8 cellular contexts compared by ENCODE assay signal in the genomic region with DNA sequence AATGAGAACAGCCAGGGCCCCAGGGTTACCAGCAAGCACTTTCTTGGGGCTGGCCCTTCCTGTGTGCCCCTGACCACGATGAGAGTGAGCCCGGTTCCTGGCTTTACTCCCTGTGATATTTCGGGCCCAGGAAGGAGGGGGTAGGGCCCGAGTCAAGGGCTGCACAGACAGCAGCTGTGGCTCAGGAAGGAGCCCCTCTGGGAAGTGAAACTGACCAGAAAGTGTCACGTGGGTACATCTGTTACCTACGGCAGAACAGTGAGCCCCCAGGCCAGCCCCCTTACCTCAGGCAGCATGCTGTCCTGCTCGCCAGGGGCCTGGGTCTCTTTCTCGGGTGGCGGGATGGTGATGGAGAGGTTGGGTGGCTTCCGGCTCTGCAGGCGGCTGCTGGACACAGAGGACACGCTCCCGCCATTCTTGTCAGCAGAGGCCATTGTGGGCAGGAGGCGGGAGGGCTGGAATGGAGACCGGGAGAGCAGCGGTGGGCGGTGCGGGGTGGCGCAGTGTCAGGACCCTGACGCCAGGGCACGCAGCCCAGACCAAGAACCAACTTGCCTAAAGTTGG. TPM values are rescaled to one million over a fixed set of nuclear protein-coding genes. Genes with fewer than 3 reads are reported as not detected.
A peak's percentile ranks its signal among the peaks of the same experiment; 100 is the strongest.
DNase-seq lines count a peak whose midpoint lies in the region; ATAC-seq lines count a peak whose summit lies in the region.

No MANE protein-coding gene starts in this region.

- DNase-seq in Ammon's horn (ENCODE audit: low spot score) (peak; percentile 69), head of caudate nucleus (peak in 33 of 42 donors; percentile 20 to 72 (median 50)), activated gamma-delta T cell treated with Interleukin-2 at 50 U/mL for 16 hours (no peak), NCI-H345 treated with DMSO at 0.1 percent for 48 hours (lab: John Stamatoyannopoulos, UW; ENCODE audit: unreplicated experiment) (no peak), aorta (no peak)
- no peak for DNase-seq in stimulated activated naive CD4-positive, alpha-beta T cell (lab: John Stamatoyannopoulos, UW)

- WGBS in aorta, 2 donors, result 71 to 76% methylated on average over 17 to 21 of the region's 21 CpGs

- no peaks in the 10 kb centered on the region for H3K9me3 ChIP-seq in aorta (ENCODE audit: control insufficient read depth, low read length)

- H3K27ac ChIP-seq in aorta (ENCODE audit: low read depth in 1 of 2, low read length in 2 of 2), result no peak overlapping the region

- no peaks in the 10 kb centered on the region for H3K36me3 ChIP-seq in aorta (ENCODE audit: control insufficient read depth in 1 of 2, insufficient read depth in 2 of 2, low read length in 1 of 2)

- ATAC-seq in GM19455 (IDR thresholded peaks at IDR 0.05; ENCODE audit: unreplicated experiment), result peak; percentile 71
- peak; percentile 43 for ATAC-seq in HG03521 (IDR thresholded peaks at IDR 0.05; ENCODE audit: unreplicated experiment)
- no peak for ATAC-seq in aorta (ENCODE audit: low FRiP score)

- intact Hi-C loops in head of caudate nucleus (cut with DNase I), result no loop called here
- intact Hi-C loops in aorta (cut with DNase I), result no loop called here

- no peak overlapping the region for H3K4me3 ChIP-seq in aorta (ENCODE audit: low read length in 2 of 2)

- no peaks in the 10 kb centered on the region for H3K27me3 ChIP-seq in aorta (ENCODE audit: control insufficient read depth in 1 of 2, insufficient read depth in 2 of 2, low read length in 1 of 2)

- no peaks in the 10 kb centered on the region for H3K4me1 ChIP-seq in aorta (ENCODE audit: control insufficient read depth in 1 of 2, insufficient read depth in 2 of 2, low read length in 2 of 2)

RNA-seq across cellular contexts. Expression of a gene that starts 13.8 kb away (rescaled TPM):
- total RNA-seq in aorta, result not detected
- not detected for polyA plus RNA-seq in aorta

RNA-seq across cellular contexts. Expression of a gene that starts 20.1 kb away (rescaled TPM):
- total RNA-seq in aorta, result 10 to 100 TPM; 30.9 to 45.0 TPM
- 10 to 100 TPM in 1 of 2 donors, 1 to 10 TPM in 1; 2.6 to 11.0 TPM for polyA plus RNA-seq in aorta

RNA-seq across cellular contexts. Expression of a gene that starts 28.2 kb away (rescaled TPM):
- total RNA-seq in aorta, result 10 to 100 TPM; 14.0 to 24.7 TPM
- polyA plus RNA-seq in aorta, result 10 to 100 TPM in 1 of 2 donors, 1 to 10 TPM in 1; 2.5 to 11.0 TPM

RNA-seq across cellular contexts. Expression of a gene that starts 56.3 kb away (rescaled TPM):
- 10 to 100 TPM; 22.4 to 26.6 TPM for total RNA-seq in aorta
- polyA plus RNA-seq in aorta, result 1 to 10 TPM in 1 of 2 donors, under 1 TPM in 1; 0.95 to 2.1 TPM

RNA-seq across cellular contexts. Expression of a gene that starts 58.7 kb away (rescaled TPM):
- total RNA-seq in aorta, result 1 to 10 TPM; 1.2 to 8.6 TPM
- not detected for polyA plus RNA-seq in aorta

Comparison
In these comparisons a context has a peak if more than half of its experiments do, and no peak if none do; other contexts are left out.
1. DNase-seq: peak in Ammon's horn (single experiment) and head of caudate nucleus (33 of 42); none in activated gamma-delta T cell treated with Interleukin-2 at 50 U/mL for 16 hours (single experiment), NCI-H345 treated with DMSO at 0.1 percent for 48 hours (single experiment), stimulated activated naive CD4-positive, alpha-beta T cell (0 of 6) and aorta (0 of 2).